ENCODE assay signal across 1 cellular context in the genomic region with DNA sequence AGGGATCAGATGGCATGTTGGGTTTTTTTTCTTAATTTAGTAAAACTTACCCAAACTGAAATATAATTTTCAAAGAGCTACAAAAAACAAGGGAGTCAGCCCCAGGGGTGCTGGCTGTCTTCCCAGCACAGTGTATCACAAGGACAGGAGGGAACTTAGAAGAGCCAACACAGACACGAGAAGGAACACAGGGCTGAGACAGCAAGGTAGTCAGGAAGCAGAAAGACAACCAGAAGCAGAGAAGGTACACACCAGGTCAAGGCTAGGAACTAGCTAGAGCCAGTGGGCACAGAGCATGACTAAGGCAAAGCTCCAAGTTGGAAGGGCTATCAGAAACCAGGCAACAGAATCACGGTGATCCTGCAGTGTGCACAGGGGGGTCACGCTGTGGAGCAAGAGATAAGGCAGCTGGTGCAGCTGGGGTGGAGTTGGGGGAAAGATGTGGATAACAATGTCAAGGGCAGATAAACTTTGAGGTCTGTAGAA.
TF ChIP-seq lines count a peak whose summit lies in the region.

No MANE protein-coding gene starts in this region.

TF ChIP-seq in endothelial cell of umbilical vein, 7 proteins besides CTCF, POLR2A, EP300 and RAD21:
- no peak for TF ChIP-seq POLR2AphosphoS5 (IDR thresholded peaks at IDR 0.05; ENCODE audit: insufficient read depth, low read depth, low read length)
- TF ChIP-seq EZH2 (IDR thresholded peaks at IDR 0.05; ENCODE audit: borderline replicate concordance, low read depth, low read length, severe bottlenecking), result no peak
- no peak for TF ChIP-seq JUN (IDR thresholded peaks at IDR 0.05; ENCODE audit: borderline replicate concordance, insufficient read depth, insufficient read length, low read depth)
- TF ChIP-seq, protein P1, sequence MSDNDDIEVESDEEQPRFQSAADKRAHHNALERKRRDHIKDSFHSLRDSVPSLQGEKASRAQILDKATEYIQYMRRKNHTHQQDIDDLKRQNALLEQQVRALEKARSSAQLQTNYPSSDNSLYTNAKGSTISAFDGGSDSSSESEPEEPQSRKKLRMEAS (IDR thresholded peaks at IDR 0.05; ENCODE audit: insufficient read depth, insufficient read length), result no peak
- no peak for TF ChIP-seq GATA2 (IDR thresholded peaks at IDR 0.05; ENCODE audit: insufficient read depth, insufficient read length, low read depth, low read length)
- TF ChIP-seq FOS (IDR thresholded peaks at IDR 0.05; ENCODE audit: borderline replicate concordance, insufficient read depth, low read length), result no peak
